In the genomic region with DNA sequence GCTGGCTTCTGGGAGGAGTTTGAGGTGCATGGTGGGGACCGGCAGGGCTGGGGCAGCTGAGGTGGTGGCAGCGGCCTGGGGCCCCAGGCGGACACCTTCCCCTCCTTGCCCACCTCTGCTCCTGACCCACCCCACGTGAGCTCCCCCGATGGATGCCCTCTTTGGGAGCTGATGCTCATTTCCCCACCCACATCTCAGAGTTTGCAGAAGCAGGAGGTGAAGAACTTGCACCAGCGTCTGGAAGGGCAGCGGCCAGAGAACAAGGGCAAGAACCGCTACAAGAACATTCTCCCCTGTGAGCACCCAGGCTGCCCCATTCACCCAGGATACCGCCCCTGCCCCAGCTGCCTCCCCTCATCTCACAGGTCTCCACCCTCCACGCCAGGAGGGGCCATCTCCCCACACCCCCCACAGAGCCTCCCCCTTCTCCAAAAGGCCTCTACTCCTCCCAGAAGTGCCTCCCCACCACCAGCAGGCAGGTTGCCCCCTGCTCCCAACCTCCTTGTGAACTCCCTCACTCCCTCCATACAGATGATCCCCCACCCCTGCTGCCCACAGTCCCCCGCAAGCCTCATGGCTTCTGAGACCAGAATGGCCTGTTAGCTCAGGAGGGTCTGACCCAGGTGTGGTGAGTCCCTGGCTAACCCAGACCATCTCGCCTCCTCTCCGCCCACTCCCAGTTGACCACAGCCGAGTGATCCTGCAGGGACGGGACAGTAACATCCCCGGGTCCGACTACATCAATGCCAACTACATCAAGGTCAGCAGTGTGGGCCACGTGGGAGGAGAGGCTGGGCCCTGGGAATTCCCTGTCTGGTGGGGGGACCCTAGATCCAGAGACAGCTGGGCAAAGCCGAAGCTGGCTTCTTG, we compare ENCODE assay signal across 1 cellular context.
TF ChIP-seq lines count a peak whose summit lies in the region.

No MANE protein-coding gene starts in this region.

TF ChIP-seq in HEK293T, 16 proteins besides CTCF, POLR2A, EP300 and RAD21 (continued from another document):
- TF ChIP-seq, protein P1, sequence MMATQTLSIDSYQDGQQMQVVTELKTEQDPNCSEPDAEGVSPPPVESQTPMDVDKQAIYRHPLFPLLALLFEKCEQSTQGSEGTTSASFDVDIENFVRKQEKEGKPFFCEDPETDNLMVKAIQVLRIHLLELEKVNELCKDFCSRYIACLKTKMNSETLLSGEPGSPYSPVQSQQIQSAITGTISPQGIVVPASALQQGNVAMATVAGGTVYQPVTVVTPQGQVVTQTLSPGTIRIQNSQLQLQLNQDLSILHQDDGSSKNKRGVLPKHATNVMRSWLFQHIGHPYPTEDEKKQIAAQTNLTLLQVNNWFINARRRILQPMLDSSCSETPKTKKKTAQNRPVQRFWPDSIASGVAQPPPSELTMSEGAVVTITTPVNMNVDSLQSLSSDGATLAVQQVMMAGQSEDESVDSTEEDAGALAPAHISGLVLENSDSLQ (IDR thresholded peaks at IDR 0.05): no peak
- TF ChIP-seq FOXK2 (IDR thresholded peaks at IDR 0.05): no peak
- no peak for TF ChIP-seq FOXM1 (IDR thresholded peaks at IDR 0.05; ENCODE audit: borderline replicate concordance)
- no peak for TF ChIP-seq BHLHE40 (IDR thresholded peaks at IDR 0.05; ENCODE audit: borderline replicate concordance)
- no peak for TF ChIP-seq TARDBP (IDR thresholded peaks at IDR 0.05)
- TF ChIP-seq ZNF384 (IDR thresholded peaks at IDR 0.05): no peak
- no peak for TF ChIP-seq LEF1 (IDR thresholded peaks at IDR 0.05; ENCODE audit: borderline replicate concordance)
- no peak for TF ChIP-seq SUZ12 (IDR thresholded peaks at IDR 0.05)
- no peak for TF ChIP-seq SP1 (IDR thresholded peaks at IDR 0.05)
- no peak for TF ChIP-seq ARNT (IDR thresholded peaks at IDR 0.05)
- no peak for TF ChIP-seq FOXA1 (IDR thresholded peaks at IDR 0.05)
- no peak for TF ChIP-seq NFRKB (IDR thresholded peaks at IDR 0.05)
- TF ChIP-seq HDGF (IDR thresholded peaks at IDR 0.05; ENCODE audit: borderline replicate concordance): no peak
- no peak for TF ChIP-seq CTBP1 (IDR thresholded peaks at IDR 0.05; ENCODE audit: borderline replicate concordance)
